In the genomic region with DNA sequence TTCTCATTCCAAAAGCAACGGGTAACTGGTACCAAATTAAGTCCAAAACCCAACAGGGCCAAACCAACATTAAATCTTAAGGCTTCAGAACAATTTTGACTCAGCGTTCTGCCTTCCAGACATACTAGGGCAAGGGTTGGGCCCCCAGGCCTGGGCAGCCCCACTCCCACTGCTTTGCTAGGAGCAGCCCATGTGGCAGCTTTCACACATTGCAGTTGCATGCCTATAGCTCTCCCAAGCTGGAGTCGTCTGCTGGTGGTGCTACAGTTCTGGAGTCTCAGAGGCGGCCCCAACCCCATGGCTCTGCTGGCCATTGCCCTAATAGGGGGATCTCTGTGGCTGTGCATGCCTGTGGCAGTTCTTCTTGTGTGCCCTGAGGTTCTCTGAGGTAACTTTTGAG, we compare ENCODE assay signal across 1 cellular context.
TF ChIP-seq lines count a peak whose summit lies in the region.

No MANE protein-coding gene starts in this region.

TF ChIP-seq in K562, 482 proteins besides CTCF, POLR2A, EP300 and RAD21 (continued from another document):
- TF ChIP-seq, protein P1, sequence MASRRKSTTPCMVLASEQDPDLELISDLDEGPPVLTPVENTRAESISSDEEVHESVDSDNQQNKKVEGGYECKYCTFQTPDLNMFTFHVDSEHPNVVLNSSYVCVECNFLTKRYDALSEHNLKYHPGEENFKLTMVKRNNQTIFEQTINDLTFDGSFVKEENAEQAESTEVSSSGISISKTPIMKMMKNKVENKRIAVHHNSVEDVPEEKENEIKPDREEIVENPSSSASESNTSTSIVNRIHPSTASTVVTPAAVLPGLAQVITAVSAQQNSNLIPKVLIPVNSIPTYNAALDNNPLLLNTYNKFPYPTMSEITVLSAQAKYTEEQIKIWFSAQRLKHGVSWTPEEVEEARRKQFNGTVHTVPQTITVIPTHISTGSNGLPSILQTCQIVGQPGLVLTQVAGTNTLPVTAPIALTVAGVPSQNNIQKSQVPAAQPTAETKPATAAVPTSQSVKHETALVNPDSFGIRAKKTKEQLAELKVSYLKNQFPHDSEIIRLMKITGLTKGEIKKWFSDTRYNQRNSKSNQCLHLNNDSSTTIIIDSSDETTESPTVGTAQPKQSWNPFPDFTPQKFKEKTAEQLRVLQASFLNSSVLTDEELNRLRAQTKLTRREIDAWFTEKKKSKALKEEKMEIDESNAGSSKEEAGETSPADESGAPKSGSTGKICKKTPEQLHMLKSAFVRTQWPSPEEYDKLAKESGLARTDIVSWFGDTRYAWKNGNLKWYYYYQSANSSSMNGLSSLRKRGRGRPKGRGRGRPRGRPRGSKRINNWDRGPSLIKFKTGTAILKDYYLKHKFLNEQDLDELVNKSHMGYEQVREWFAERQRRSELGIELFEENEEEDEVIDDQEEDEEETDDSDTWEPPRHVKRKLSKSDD (conservative IDR thresholded peaks at IDR 0.05; ENCODE audit: low read length) = no peak
- no peak for TF ChIP-seq MYNN (IDR thresholded peaks at IDR 0.05)
- TF ChIP-seq MYNN (CRISPR knock-in tag; IDR thresholded peaks at IDR 0.05) = no peak
- no peak for TF ChIP-seq MEF2A (IDR thresholded peaks at IDR 0.05; ENCODE audit: control insufficient read depth, low read depth, low read length)
- no peak for TF ChIP-seq POLR2G (IDR thresholded peaks at IDR 0.05; ENCODE audit: low read depth, low read length)
- no peak for TF ChIP-seq ARID1B (IDR thresholded peaks at IDR 0.05)
- TF ChIP-seq IFI16 (CRISPR knock-in tag; IDR thresholded peaks at IDR 0.05) = no peak
- TF ChIP-seq GATAD2B (IDR thresholded peaks at IDR 0.05; ENCODE audit: borderline replicate concordance) = no peak
- TF ChIP-seq SMC3 (conservative IDR thresholded peaks at IDR 0.05; ENCODE audit: insufficient read depth, low read depth, low read length) = no peak
- TF ChIP-seq PTRF (tag; IDR thresholded peaks at IDR 0.05) = no peak
- no peak for TF ChIP-seq TRIM24 (IDR thresholded peaks at IDR 0.05)
- TF ChIP-seq ZBED1 (IDR thresholded peaks at IDR 0.05) = no peak
